23 cellular contexts compared by ENCODE assay signal in genomic region chr12:121030576-121031212, GRCh38. TPM values are rescaled to one million over a fixed set of nuclear protein-coding genes. Genes with fewer than 3 reads are reported as not detected.
"Had no signal": no experiment of that assay in that cellular context is flagged by ENCODE, and none has a peak within 500 bp of the region (broad histone marks: within the 10 kb centered on the region; RNA-seq: fewer than 3 reads in every experiment).

No MANE protein-coding gene starts in this region.

- H3K36me3 Mint-ChIP-seq: naive B cell had no signal

- DNase-seq: activated CD4-positive, alpha-beta T cell treated with anti-CD3 and anti-CD28 coated beads, Interleukin-2, amount 50 U/mL, for 48 hours; activated effector memory CD4-positive, alpha-beta T cell treated with anti-CD3 and anti-CD28 coated beads, Interleukin-2, amount 50 U/mL, for 16 hours; adrenal gland; central memory CD4-positive, alpha-beta T cell; effector memory CD4-positive, alpha-beta T cell; foreskin melanocyte; mesendoderm; mucosa of descending colon; naive B cell; retina; sigmoid colon; stimulated activated CD4-positive, alpha-beta T cell treated with anti-CD3 and anti-CD28 coated beads, Interleukin-15, amount 100 ng/mL, for 24 hours; stimulated activated naive B cell treated with anti-CD40 and anti-IgM and Interleukin-4, amounts not matched to agents 10 μg/mL and 1 μg/mL and 100 μg/mL, for 72 hours; uterus had no signal

- H3K9me3 ChIP-seq: adrenal gland, mucosa of descending colon, sigmoid colon, uterus had no signal

- H3K27ac ChIP-seq: adrenal gland, sigmoid colon, uterus had no signal

- H3K4me3 ChIP-seq: adrenal gland, mucosa of descending colon, sigmoid colon, smooth muscle cell, uterus had no signal

- H3K27ac Mint-ChIP-seq: progenitor cell of endocrine pancreas; stimulated activated naive B cell treated with anti-CD40 and anti-IgM and Interleukin-4, amounts not matched to agents 10 μg/mL and 1 μg/mL and 100 μg/mL, for 72 hours had no signal

- H3K9me3 Mint-ChIP-seq: naive B cell had no signal

- H3K4me3 Mint-ChIP-seq: activated naive CD8-positive, alpha-beta T cell; naive B cell; stimulated activated naive B cell treated with anti-CD40 and anti-IgM and Interleukin-4, amounts not matched to agents 10 μg/mL and 1 μg/mL and 100 μg/mL, for 72 hours had no signal

- H3K4me1 ChIP-seq: adrenal gland, sigmoid colon, uterus had no signal

- ATAC-seq: esophagus mucosa; mucosa of descending colon; stimulated activated naive B cell treated with anti-CD40 and anti-IgM and Interleukin-4, amounts not matched to agents 10 μg/mL and 1 μg/mL and 100 μg/mL, for 72 hours had no signal

- H3K27me3 ChIP-seq: adrenal gland, uterus had no signal

- H3K27me3 Mint-ChIP-seq: activated naive CD8-positive, alpha-beta T cell had no signal

- H3K36me3 ChIP-seq: adrenal gland, sigmoid colon, uterus had no signal

RNA-seq across cellular contexts. Expression of gene OASL, which starts 8.4 kb away (rescaled TPM):
- total RNA-seq: progenitor cell of endocrine pancreas, smooth muscle cell had no signal

RNA-seq across cellular contexts. Expression of gene HNF1A, which starts 52.4 kb away (rescaled TPM):
- total RNA-seq: astrocyte, dermis microvascular lymphatic vessel endothelial cell, endothelial cell of umbilical vein, esophagus mucosa, osteoblast, temporal lobe had no signal
